ENCODE assay signal across 9 cellular contexts in genomic region chr22:42895087-42895486, GRCh38. TPM values are rescaled to one million over a fixed set of nuclear protein-coding genes. Genes with fewer than 3 reads are reported as not detected.
A peak's percentile ranks its signal among the peaks of the same experiment; 100 is the strongest.
DNase-seq lines count a peak whose midpoint lies in the region; ATAC-seq, FAIRE-seq and TF ChIP-seq lines count a peak whose summit lies in the region.
"Had no signal": no experiment of that assay in that cellular context is flagged by ENCODE, and none has a peak within 500 bp of the region (broad histone marks: within the 10 kb centered on the region; RNA-seq: fewer than 3 reads in every experiment).

No MANE protein-coding gene starts in this region.

- peak; percentile 73 for DNase-seq in activated CD4-positive, alpha-beta T cell treated with anti-CD3 and anti-CD28 coated beads, Interleukin-2, amount 10 ng/mL, durations not matched to agents 24 days and 14 days
- no peak for DNase-seq in activated CD4-positive, alpha-beta T cell treated with anti-CD3 and anti-CD28 coated beads for 1 hour
- DNase-seq in K562 (ENCODE audit: extremely low read depth in 1 of 4, low spot score in 3 of 4), result no peak
- DNase-seq in HUDEP-2 (lab: John Stamatoyannopoulos, UW; ENCODE audit: unreplicated experiment in 76 of 76), result no peak
- DNase-seq in osteocyte (ENCODE audit: extremely low spot score, unreplicated experiment), result no peak

- no peak for FAIRE-seq in K562 (lab: Jason Lieb, UNC)
- FAIRE-seq: bronchial epithelial cell had no signal

- peak overlapping the region; percentile 16 for H3K4me3 Mint-ChIP-seq in activated CD4-positive, alpha-beta T cell treated with anti-CD3 and anti-CD28 coated beads, Interleukin-2, amount 10 ng/mL, durations not matched to agents 24 days and 14 days
- H3K4me3 Mint-ChIP-seq in osteocyte (ENCODE audit: unreplicated experiment), result no peak overlapping the region

- no peak for TF ChIP-seq POLR2A in K562 (conservative IDR thresholded peaks at IDR 0.05)

- H3K9me3 ChIP-seq in Loucy (ENCODE audit: insufficient read depth, low read depth, low read length) (no peaks in the 10 kb centered on the region), K562 (replicated peaks; ENCODE audit: control insufficient read depth, insufficient read depth, low read depth, low read length) (no peaks in the 10 kb centered on the region), skeletal muscle tissue (ENCODE audit: control insufficient read depth in 3 of 3, low read length in 3 of 3) (no peaks in the 10 kb centered on the region)

- intact Hi-C loops in activated CD4-positive, alpha-beta T cell treated with anti-CD3 and anti-CD28 coated beads, Interleukin-2, amount 10 ng/mL, durations not matched to agents 24 days and 14 days (cut with micrococcal nuclease), result loop anchor here (1.0 to 10.0 kb wide), 3 partner anchors 32 to 70 kb away; no protein-coding TSS in a partner anchor
- intact Hi-C loops in K562 (cut with micrococcal nuclease), result no loop called here

- H3K4me1 ChIP-seq in Loucy (ENCODE audit: insufficient read depth, low read length, poor library complexity, severe bottlenecking), result peaks cover 10% of the 10 kb centered on the region
- H3K4me1 ChIP-seq in K562 (replicated peaks in 1 of 2; ENCODE audit: control insufficient read depth in 2 of 2, insufficient read depth in 2 of 2, low read length in 2 of 2), result no peaks in the 10 kb centered on the region
- H3K4me1 ChIP-seq in skeletal muscle tissue (ENCODE audit: control insufficient read depth in 3 of 3, insufficient read depth in 3 of 3, low read length in 3 of 3), result peaks cover 43 to 71% (median 61%) of the 10 kb centered on the region in 3 donors

- H3K36me3 Mint-ChIP-seq in activated CD4-positive, alpha-beta T cell treated with anti-CD3 and anti-CD28 coated beads, Interleukin-2, amount 10 ng/mL, durations not matched to agents 24 days and 14 days (ENCODE audit: low read depth), result peaks cover 4% of the 10 kb centered on the region
- H3K36me3 Mint-ChIP-seq in osteocyte (ENCODE audit: unreplicated experiment), result peaks cover 3% of the 10 kb centered on the region

- H3K36me3 ChIP-seq in Loucy (ENCODE audit: insufficient read depth, low read length) (peaks cover 31% of the 10 kb centered on the region; the same call in 1 of the 2 replicates), K562 (ENCODE audit: control insufficient read depth, insufficient read depth, low read length) (0 out of 3 replicates have a peak, but pooled peaks cover 4% of the 10 kb centered on the region), skeletal muscle tissue (ENCODE audit: control insufficient read depth in 3 of 3, insufficient read depth in 3 of 3, low read length in 3 of 3) (peaks cover 4 to 7% (median 4%) of the 10 kb centered on the region in 3 donors)

- H3K27ac Mint-ChIP-seq in activated CD4-positive, alpha-beta T cell treated with anti-CD3 and anti-CD28 coated beads, Interleukin-2, amount 10 ng/mL, durations not matched to agents 24 days and 14 days, result peak overlapping the region; percentile 78
- H3K27ac Mint-ChIP-seq in osteocyte (ENCODE audit: unreplicated experiment), result no peak overlapping the region

- H3K79me2 ChIP-seq in Loucy (ENCODE audit: insufficient read depth, low read length) (peaks cover 25% of the 10 kb centered on the region; the same call in 1 of the 2 replicates), K562 (ENCODE audit: control insufficient read depth, insufficient read depth, low read length) (no peaks in the 10 kb centered on the region)

- no peaks in the 10 kb centered on the region for H3K27me3 Mint-ChIP-seq in activated CD4-positive, alpha-beta T cell treated with anti-CD3 and anti-CD28 coated beads, Interleukin-2, amount 10 ng/mL, durations not matched to agents 24 days and 14 days
- H3K27me3 Mint-ChIP-seq in osteocyte (ENCODE audit: unreplicated experiment), result no peaks in the 10 kb centered on the region

- peaks cover 10% of the 10 kb centered on the region for H4K20me1 ChIP-seq in Loucy (ENCODE audit: insufficient read depth, low read length, poor library complexity, severe bottlenecking)
- no peaks in the 10 kb centered on the region; the same call in 1 of the 2 replicates for H4K20me1 ChIP-seq in K562 (replicated peaks; ENCODE audit: control insufficient read depth, insufficient read depth, low read length)

- POLR2A ChIA-PET in K562 (lab: Yijun Ruan, JAX), result interaction anchor here (1.0 kb wide), 1 partner anchor 27 kb away, joined by 3 read pairs; no protein-coding TSS in a partner anchor

- H3F3A ChIP-seq in Loucy (ENCODE audit: low read depth), result peaks cover 3% of the 10 kb centered on the region; the same call in 1 of the 2 replicates

- H3K27ac ChIP-seq in K562 (ENCODE audit: extremely low read depth, low read depth, low read length), result no peak overlapping the region
- peak overlapping the region; percentile 21 for H3K27ac ChIP-seq in skeletal muscle tissue (ENCODE audit: low read depth, low read length)

- H3K9me3 Mint-ChIP-seq in activated CD4-positive, alpha-beta T cell treated with anti-CD3 and anti-CD28 coated beads, Interleukin-2, amount 10 ng/mL, durations not matched to agents 24 days and 14 days, result no peaks in the 10 kb centered on the region
- no peaks in the 10 kb centered on the region for H3K9me3 Mint-ChIP-seq in osteocyte (ENCODE audit: unreplicated experiment)

- BruUV-seq in K562 (replicated peaks; lab: Mats Ljungman, UMichigan), result no TSS peak

- peak overlapping the region; percentile 21 for H3K4me2 ChIP-seq in Loucy (ENCODE audit: low read depth, low read length, poor library complexity, severe bottlenecking)
- no peak overlapping the region for H3K4me2 ChIP-seq in K562 (ENCODE audit: insufficient read depth, low read length)

- no peaks in the 10 kb centered on the region for H3K9me2 ChIP-seq in Loucy (replicated peaks; ENCODE audit: low read depth, low read length)

- in situ Hi-C loops in K562 (cut with MboI), result no loop called here

- H2AFZ ChIP-seq in Loucy (ENCODE audit: low read length) (no peak overlapping the region), K562 (ENCODE audit: low read depth, low read length) (no peak overlapping the region)

- TF ChIP-seq RAD21 in K562 (CRISPR knock-in tag; conservative IDR thresholded peaks at IDR 0.05 in 1 of 2, IDR thresholded peaks at IDR 0.05 in 1 of 2), result no peak

- H3K27me3 ChIP-seq in Loucy (ENCODE audit: insufficient read depth, low read length, poor library complexity, severe bottlenecking) (no peaks in the 10 kb centered on the region), K562 (ENCODE audit: control insufficient read depth in 2 of 2, insufficient read depth in 2 of 2, low read length in 2 of 2) (no peaks in the 10 kb centered on the region), skeletal muscle tissue (ENCODE audit: control insufficient read depth in 3 of 3, insufficient read depth in 3 of 3, low read length in 3 of 3) (no peaks in the 10 kb centered on the region)

- H3K4me1 Mint-ChIP-seq in activated CD4-positive, alpha-beta T cell treated with anti-CD3 and anti-CD28 coated beads, Interleukin-2, amount 10 ng/mL, durations not matched to agents 24 days and 14 days, result peaks cover 34% of the 10 kb centered on the region
- H3K4me1 Mint-ChIP-seq in osteocyte (ENCODE audit: unreplicated experiment), result peaks cover 3% of the 10 kb centered on the region

- CTCF ChIA-PET in K562 (lab: Yijun Ruan, JAX; ENCODE audit: low intra/inter-chr PET ratio), result no interaction called here

- TF ChIP-seq EP300 in K562 (IDR thresholded peaks at IDR 0.05; ENCODE audit: low read length), result no peak

- no peaks in the 10 kb centered on the region for H3K9me1 ChIP-seq in K562 (ENCODE audit: control insufficient read depth, insufficient read depth, low read length)

- ATAC-seq in K562 (no peak), GM19467 (IDR thresholded peaks at IDR 0.05; ENCODE audit: unreplicated experiment) (no peak)

- H3K4me3 ChIP-seq in Loucy (ENCODE audit: low read length, poor library complexity, severe bottlenecking) (no peak overlapping the region), K562 (no peak overlapping the region), skeletal muscle tissue (ENCODE audit: low read length in 3 of 3) (no peak overlapping the region)

- H3K9ac ChIP-seq in Loucy (ENCODE audit: low read depth, low read length, poor library complexity, severe bottlenecking) (peak overlapping the region; percentile 24), K562 (ENCODE audit: insufficient read depth in 1 of 2, low read depth in 2 of 2, low read length in 2 of 2) (no peak overlapping the region), skeletal muscle tissue (ENCODE audit: low read depth in 1 of 3, low read length in 3 of 3) (peak overlapping the region in 2 of 3 donors; percentile 4 to 30)

- TF ChIP-seq CTCF in Loucy (conservative IDR thresholded peaks at IDR 0.05; ENCODE audit: low read length) (no peak), K562 (IDR thresholded peaks at IDR 0.05 in 2 of 3, conservative IDR thresholded peaks at IDR 0.05 in 1 of 3; ENCODE audit: insufficient read depth in 2 of 3, low read depth in 1 of 3, low read length in 3 of 3) (no peak), osteocyte (IDR thresholded peaks at IDR 0.05) (no peak)

- WGBS in K562 (ENCODE audit: insufficient coverage, low coverage, missing lambda C conversion rate), result 51% methylated on average over 7 of the region's 7 CpGs

RNA-seq across cellular contexts. Expression of gene ARFGAP3, which starts 38.0 kb away (rescaled TPM):
- total RNA-seq in activated CD4-positive, alpha-beta T cell treated with anti-CD3 and anti-CD28 coated beads, Interleukin-2, amount 10 ng/mL, durations not matched to agents 24 days and 14 days, result 33.2 and 34.8 TPM in 2 replicates
- 20.5 and 26.2 TPM in 2 replicates for total RNA-seq in K562 (2011; cell fraction: chromatin; rRNA removed; ENCODE audit: low replicate concordance)
- 15.8 and 18.3 TPM in 2 replicates for total RNA-seq in K562 (2011; cell fraction: nucleolus; rRNA removed)
- 17.1 and 19.2 TPM in 2 replicates for total RNA-seq in K562 (2011; cell fraction: nucleoplasm; rRNA removed)
- total RNA-seq in K562 (2014; rRNA removed) (14.2 and 16.9 TPM in 2 replicates), K562 (2014; rRNA removed; fragmentation: Illumina TruSeq; extraction: Trizol) (23.0 and 24.9 TPM in 2 replicates), K562 (2015; rRNA removed; fragmentation: Illumina TruSeq; extraction: Trizol) (19.3 and 19.5 TPM in 2 replicates), K562 (2021) (17.1 and 18.2 TPM in 2 replicates), skeletal muscle tissue (32.9 TPM), osteocyte (59.1 and 61.0 TPM in 2 replicates)
- polyA plus RNA-seq in K562 (2011; rRNA removed) (26.5 and 27.6 TPM in 2 replicates), K562 (2014; fragmentation: Illumina TruSeq; extraction: Trizol) (18.4 and 22.0 TPM in 2 replicates), K562 (2014; fragmentation: Nextera tagmentation; extraction: Ambion mirVana) (10 to 100 TPM; 25.5 to 31.9 TPM), K562 (2014; rRNA removed) (20.1 and 22.7 TPM in 2 replicates)
- 14.9 and 21.7 TPM in 2 replicates for polyA plus RNA-seq in K562 (2011; cell fraction: cytosol; rRNA removed)
- polyA plus RNA-seq in K562 (2011; cell fraction: nucleus; rRNA removed), result 14.5 and 18.6 TPM in 2 replicates
- polyA plus RNA-seq in K562 (2012), result 17.4 and 27.0 TPM in 2 replicates
- 27.1 and 29.5 TPM in 2 replicates for polyA minus RNA-seq in K562 (2011; rRNA and poly(A)+ RNA removed)
- 13.4 and 20.8 TPM in 2 replicates for polyA minus RNA-seq in K562 (2011; cell fraction: cytosol; rRNA and poly(A)+ RNA removed)
- 7.0 and 15.8 TPM in 2 replicates for polyA minus RNA-seq in K562 (2011; cell fraction: nucleus; rRNA and poly(A)+ RNA removed)

Comparison
In these comparisons a context has a peak if more than half of its experiments do, and no peak if none do; other contexts are left out.
1. H3K9ac ChIP-seq: peak in Loucy (single experiment) and skeletal muscle tissue (2 of 3); none in K562 (0 of 2).